1 cellular context compared by ENCODE assay signal in genomic region chr2:99490088-99491065, GRCh38.
TF ChIP-seq lines count a peak whose summit lies in the region.

No MANE protein-coding gene starts in this region.

TF ChIP-seq in HepG2, 621 proteins besides CTCF, POLR2A, EP300 and RAD21 (continued from another document and continues in another):
- TF ChIP-seq ZNF251 (CRISPR knock-in tag; IDR thresholded peaks at IDR 0.05) (no peak), CBX1 (IDR thresholded peaks at IDR 0.05; ENCODE audit: low read depth) (no peak), ZNF687 (CRISPR knock-in tag; IDR thresholded peaks at IDR 0.05) (peak; percentile 97), REL (CRISPR knock-in tag; conservative IDR thresholded peaks at IDR 0.05) (peak; percentile 84), FOXA3 (CRISPR knock-in tag; IDR thresholded peaks at IDR 0.05) (peak; percentile 57), FOXP4 (CRISPR knock-in tag; IDR thresholded peaks at IDR 0.05) (no peak), GPN1 (CRISPR knock-in tag; IDR thresholded peaks at IDR 0.05; ENCODE audit: borderline replicate concordance) (peak; percentile 13; the same call in 1 of the 2 replicates), SIX4 (CRISPR knock-in tag; IDR thresholded peaks at IDR 0.05) (0 out of 2 replicates have a peak, but pooled peaks have one; percentile 16), ZNF614 (CRISPR knock-in tag; IDR thresholded peaks at IDR 0.05; ENCODE audit: borderline replicate concordance) (peak; percentile 77), ZNF549 (CRISPR knock-in tag; IDR thresholded peaks at IDR 0.05) (no peak), ZNF883 (CRISPR knock-in tag; IDR thresholded peaks at IDR 0.05; ENCODE audit: not compliant biosample characterization) (peak; percentile 75), SRY (CRISPR knock-in tag; IDR thresholded peaks at IDR 0.05) (no peak; the same call in 1 of the 2 replicates), ASH2L (IDR thresholded peaks at IDR 0.05; ENCODE audit: insufficient read length, low read depth, low read length) (peak; percentile 96), SRF (IDR thresholded peaks at IDR 0.05; ENCODE audit: low read depth, low read length) (no peak), KIAA2018 (CRISPR knock-in tag; IDR thresholded peaks at IDR 0.05; ENCODE audit: borderline replicate concordance) (no peak), SAP130 (CRISPR knock-in tag; IDR thresholded peaks at IDR 0.05; ENCODE audit: low read depth) (peak; percentile 91), MLXIP (CRISPR knock-in tag; IDR thresholded peaks at IDR 0.05; ENCODE audit: borderline replicate concordance) (peak; percentile 84; the same call in 1 of the 2 replicates), NCOA2 (CRISPR knock-in tag; IDR thresholded peaks at IDR 0.05) (no peak; the same call in 1 of the 2 replicates), GATA4 (IDR thresholded peaks at IDR 0.05; ENCODE audit: borderline replicate concordance, low read depth) (no peak), SIN3A (IDR thresholded peaks at IDR 0.05; ENCODE audit: borderline replicate concordance, low read depth, low read length) (peak; percentile 61; the same call in 1 of the 2 replicates), CEBPB (IDR thresholded peaks at IDR 0.05; ENCODE audit: borderline replicate concordance, low read depth, low read length) (peak; percentile 35; the same call in 1 of the 2 replicates), RELA (CRISPR knock-in tag; IDR thresholded peaks at IDR 0.05) (peak; percentile 70; the same call in 1 of the 2 replicates), ISL2 (CRISPR knock-in tag; IDR thresholded peaks at IDR 0.05) (peak; percentile 58; the same call in 1 of the 2 replicates), SUZ12 (IDR thresholded peaks at IDR 0.05; ENCODE audit: low read depth, low read length) (no peak), MEIS1 (CRISPR knock-in tag; IDR thresholded peaks at IDR 0.05; ENCODE audit: borderline replicate concordance) (peak; percentile 96), TOE1 (CRISPR knock-in tag; IDR thresholded peaks at IDR 0.05) (peak; percentile 25; the same call in 1 of the 2 replicates), PPARG (CRISPR knock-in tag; conservative IDR thresholded peaks at IDR 0.05) (peak; percentile 67; the same call in 1 of the 2 replicates), ZNF333 (CRISPR knock-in tag; IDR thresholded peaks at IDR 0.05; ENCODE audit: borderline replicate concordance) (0 out of 2 replicates have a peak, but pooled peaks have one; percentile 30), SNRNP70 (IDR thresholded peaks at IDR 0.05; ENCODE audit: low read depth, low read length) (no peak), POLR2G (IDR thresholded peaks at IDR 0.05; ENCODE audit: low read depth, low read length) (peak; percentile 46; the same call in 1 of the 2 replicates), ISX (CRISPR knock-in tag; conservative IDR thresholded peaks at IDR 0.05) (no peak), NR1H2 (CRISPR knock-in tag; IDR thresholded peaks at IDR 0.05; ENCODE audit: borderline replicate concordance, low read depth) (peak; percentile 91; the same call in 1 of the 2 replicates), ZNF639 (CRISPR knock-in tag; conservative IDR thresholded peaks at IDR 0.05) (peak; percentile 77; the same call in 1 of the 2 replicates), ZC3H13 (CRISPR knock-in tag; IDR thresholded peaks at IDR 0.05) (peak; percentile 96), ZNF674 (CRISPR knock-in tag; IDR thresholded peaks at IDR 0.05; ENCODE audit: low read depth) (no peak; the same call in 1 of the 2 replicates)
